In the genomic region with DNA sequence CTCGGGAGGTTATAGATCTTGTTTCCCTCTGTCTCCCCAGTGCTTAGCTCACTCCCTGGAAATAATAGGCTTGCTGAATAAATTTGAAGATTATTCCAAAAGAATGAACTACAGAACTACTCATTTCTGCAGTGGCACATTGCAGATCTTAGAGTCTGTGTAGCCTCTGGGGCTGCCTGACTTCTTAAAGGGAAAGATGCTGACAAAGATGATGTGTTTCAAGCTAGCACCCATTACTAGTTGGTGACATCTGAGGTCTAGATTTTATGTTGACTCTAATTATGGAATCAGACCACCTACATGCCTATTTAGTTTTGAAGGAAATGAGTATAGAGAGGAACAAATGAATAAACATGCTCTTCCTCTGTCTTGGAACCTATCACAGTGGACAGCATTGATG, we compare ENCODE assay signal across 26 cellular contexts.
"Had no signal": no experiment of that assay in that cellular context is flagged by ENCODE, and none has a peak within 500 bp of the region (broad histone marks: within the 10 kb centered on the region; RNA-seq: fewer than 3 reads in every experiment).

No MANE protein-coding gene starts in this region.

- H3K36me3 Mint-ChIP-seq: activated CD4-positive, alpha-beta memory T cell treated with anti-CD3 and anti-CD28 coated beads for 36 hours; immature natural killer cell; naive B cell; type B pancreatic cell had no signal

- H3K4me1 Mint-ChIP-seq: immature natural killer cell, naive B cell, nephron progenitor cell had no signal

- H3K9me3 ChIP-seq: neutrophil, ovary, right lobe of liver, uterus had no signal

- H3K4me3 ChIP-seq: breast epithelium, heart left ventricle, ovary, right lobe of liver, uterus had no signal

- H3K4me3 Mint-ChIP-seq: activated CD4-positive, alpha-beta memory T cell treated with anti-CD3 and anti-CD28 coated beads for 36 hours; activated CD4-positive, alpha-beta T cell treated with anti-CD3 and anti-CD28 coated beads, Interleukin-2, amount 10 ng/mL, durations not matched to agents 24 days and 14 days; activated naive CD4-positive, alpha-beta T cell treated with anti-CD3 and anti-CD28 coated beads for 36 hours; activated T-helper 1 cell treated with anti-CD3 and anti-CD28 coated beads, Interleukin-12 subunit alpha, Interleukin-12 subunit beta, Interleukin-2, Interleukin-4 antibody, amounts not matched to agents 30 ng/mL and 10 ng/mL and 1 ng/mL, durations not matched to agents 14 hours and 24 hours and 36 hours; dendritic cell treated with granulocyte-macrophage colony-stimulating factor and Interleukin-4, amounts not matched to agents 40 ng/mL and 50 ng/mL, for 4 days; endodermal cell; immature natural killer cell; nephron progenitor cell; type B pancreatic cell had no signal

- H3K9me3 Mint-ChIP-seq: type B pancreatic cell had no signal

- H3K27me3 Mint-ChIP-seq: activated CD4-positive, alpha-beta memory T cell treated with anti-CD3 and anti-CD28 coated beads for 36 hours; activated CD4-positive, alpha-beta T cell treated with anti-CD3 and anti-CD28 coated beads, Interleukin-2, amount 10 ng/mL, durations not matched to agents 24 days and 14 days; dendritic cell treated with granulocyte-macrophage colony-stimulating factor and Interleukin-4, amounts not matched to agents 40 ng/mL and 50 ng/mL, for 4 days; naive B cell; progenitor cell of endocrine pancreas; type B pancreatic cell had no signal

- H3K4me1 ChIP-seq: breast epithelium, foreskin keratinocyte, heart left ventricle, right lobe of liver, uterus had no signal

- H3K36me3 ChIP-seq: breast epithelium, heart left ventricle, neutrophil, ovary, right lobe of liver, uterus had no signal

- H3K27ac ChIP-seq: breast epithelium, foreskin keratinocyte, heart left ventricle, neutrophil, ovary, right lobe of liver, uterus had no signal

- H3K27me3 ChIP-seq: breast epithelium, foreskin keratinocyte, heart left ventricle, neutrophil, ovary, right lobe of liver, uterus had no signal

- ATAC-seq: heart left ventricle, left colon, right lobe of liver had no signal

- DNase-seq: activated CD4-positive, alpha-beta memory T cell treated with anti-CD3 and anti-CD28 coated beads for 36 hours; activated CD4-positive, alpha-beta T cell treated with anti-CD3 and anti-CD28 coated beads, Interleukin-2, amount 10 ng/mL, durations not matched to agents 24 days and 14 days; activated CD4-positive, CD25-positive, alpha-beta regulatory T cell; activated effector memory CD4-positive, alpha-beta T cell treated with anti-CD3 and anti-CD28 coated beads, Interleukin-2, amount 50 U/mL, for 16 hours; activated naive CD4-positive, alpha-beta T cell treated with anti-CD3 and anti-CD28 coated beads for 36 hours; central memory CD4-positive, alpha-beta T cell; endodermal cell; heart left ventricle; hypothalamus; immature natural killer cell; kidney; left colon; naive B cell; nephron progenitor cell; ovary; right lobe of liver; stimulated activated CD4-positive, alpha-beta T cell treated with anti-CD3 and anti-CD28 coated beads, Interleukin-2, amount 100 ng/mL, for 48 hours; stimulated activated naive CD4-positive, alpha-beta T cell treated with Interleukin-2 at 50 U/mL for 16 hours; uterus had no signal
